ENCODE assay signal across 8 cellular contexts in the genomic region with DNA sequence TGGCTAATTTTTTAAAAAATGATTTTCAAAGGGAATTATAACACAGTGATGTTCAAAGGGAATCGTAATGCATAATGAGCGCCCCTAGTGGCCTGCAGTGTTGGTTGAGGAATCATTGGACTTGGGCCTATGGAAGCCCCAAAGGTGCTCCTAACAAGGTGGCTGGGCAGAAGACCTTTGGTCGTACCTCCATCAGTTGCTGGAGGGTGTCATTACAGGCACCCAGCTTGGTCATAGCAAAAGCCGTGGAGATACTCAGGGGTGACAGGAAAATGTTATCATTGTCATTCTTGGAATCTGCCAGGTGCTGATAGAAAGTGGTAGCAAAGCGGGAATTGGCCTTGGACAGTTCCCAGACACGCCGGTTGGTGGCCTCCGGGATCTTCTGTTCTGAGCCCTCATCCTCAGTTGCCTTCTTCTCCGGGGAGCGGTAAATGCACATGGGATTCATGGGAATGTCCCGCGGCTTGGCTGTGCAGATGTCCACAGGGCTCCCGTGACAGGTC. TPM values are rescaled to one million over a fixed set of nuclear protein-coding genes. Genes with fewer than 3 reads are reported as not detected.
DNase-seq lines count a peak whose midpoint lies in the region; ATAC-seq, FAIRE-seq and TF ChIP-seq lines count a peak whose summit lies in the region.

No MANE protein-coding gene starts in this region.

- no peak for FAIRE-seq in pancreas (lab: Jason Lieb, UNC)

- no peaks in the 10 kb centered on the region for H3K36me3 ChIP-seq in brain microvascular endothelial cell (replicated peaks)
- H3K36me3 ChIP-seq in pancreas = no peaks in the 10 kb centered on the region

- DNase-seq in NCI-H748 (lab: John Stamatoyannopoulos, UW; ENCODE audit: unreplicated experiment) (peak; percentile 3), brain microvascular endothelial cell (peak; percentile 20), pancreas (peak in 2 of 6 donors; percentile 34 to 45), NCI-H226 (no peak)

- TF ChIP-seq CTCF in 22Rv1 (IDR thresholded peaks at IDR 0.05) (peak; percentile 98), GM12801 (IDR thresholded peaks at IDR 0.05; ENCODE audit: extremely low read depth, insufficient read length) (peak; percentile 33), brain microvascular endothelial cell (IDR thresholded peaks at IDR 0.05; ENCODE audit: low read depth, low read length, missing control alignments) (peak; percentile 74), pancreas (IDR thresholded peaks at IDR 0.05) (peak; percentile 19 to 54 (median 39))

- H3K27ac ChIP-seq in 22Rv1 = no peak overlapping the region
- H3K27ac ChIP-seq in brain microvascular endothelial cell = no peak overlapping the region
- no peak overlapping the region for H3K27ac ChIP-seq in pancreas

- in situ Hi-C loops in brain microvascular endothelial cell (cut with HindIII; ENCODE audit: low pct_ligation_motif_present, low sequenced_read_pairs) = no loop called here

- H3K4me3 ChIP-seq in brain microvascular endothelial cell (ENCODE audit: low read depth, low read length) = no peak overlapping the region
- H3K4me3 ChIP-seq in pancreas = no peak overlapping the region

- ATAC-seq in pancreas = peak in 3 of 4 donors; percentile 59 to 79 (median 61)
- ATAC-seq in GM21526 (IDR thresholded peaks at IDR 0.05; ENCODE audit: low FRiP score, unreplicated experiment) = no peak
- no peak for ATAC-seq in HG03280 (IDR thresholded peaks at IDR 0.05; ENCODE audit: unreplicated experiment)

- WGBS in pancreas, 2 donors = 71 to 76% methylated on average over 13 of the region's 13 CpGs

- H3K9me3 ChIP-seq in pancreas = no peaks in the 10 kb centered on the region

- no peaks in the 10 kb centered on the region for H3K4me1 ChIP-seq in pancreas

- H3K27me3 ChIP-seq in brain microvascular endothelial cell (replicated peaks) (no peaks in the 10 kb centered on the region), pancreas (no peaks in the 10 kb centered on the region)

- intact Hi-C loops in pancreas (cut with DNase I) = no loop called here

RNA-seq across cellular contexts. Expression of gene SERPINC1, which starts 2.7 kb away (rescaled TPM):
- total RNA-seq in pancreas = 1 to 10 TPM in 1 of 6 donors, under 1 TPM in 1, not detected in 4; 0.16 to 1.2 TPM
- polyA plus RNA-seq in pancreas = not detected

RNA-seq across cellular contexts. Expression of gene ZBTB37, which starts 46.2 kb away (rescaled TPM):
- total RNA-seq in pancreas = 1 to 10 TPM; 3.8 to 7.0 (median 4.4) TPM
- 1 to 10 TPM; 1.2 to 1.3 TPM for polyA plus RNA-seq in pancreas

RNA-seq across cellular contexts. Expression of gene GAS5, which starts 46.6 kb away (rescaled TPM):
- 100 to 1,000 TPM; 214 to 698 (median 401) TPM for total RNA-seq in pancreas
- polyA plus RNA-seq in pancreas = 1,000 to 10,000 TPM in 1 of 2 donors, 100 to 1,000 TPM in 1; 558 to 1,057 TPM

Comparison
In these comparisons a context has a peak if more than half of its experiments do, and no peak if none do; other contexts are left out.
1. CTCF ChIP-seq: peak in every context shown above with its lines; median percentile 98 in 22Rv1; 74 in brain microvascular endothelial cell; 39 in pancreas; 33 in GM12801.
2. ATAC-seq: peak in pancreas (3 of 4); none in GM21526 (single experiment) and HG03280 (single experiment).